Comparison of ENCODE assay signal across 2 cellular contexts in the genomic region with DNA sequence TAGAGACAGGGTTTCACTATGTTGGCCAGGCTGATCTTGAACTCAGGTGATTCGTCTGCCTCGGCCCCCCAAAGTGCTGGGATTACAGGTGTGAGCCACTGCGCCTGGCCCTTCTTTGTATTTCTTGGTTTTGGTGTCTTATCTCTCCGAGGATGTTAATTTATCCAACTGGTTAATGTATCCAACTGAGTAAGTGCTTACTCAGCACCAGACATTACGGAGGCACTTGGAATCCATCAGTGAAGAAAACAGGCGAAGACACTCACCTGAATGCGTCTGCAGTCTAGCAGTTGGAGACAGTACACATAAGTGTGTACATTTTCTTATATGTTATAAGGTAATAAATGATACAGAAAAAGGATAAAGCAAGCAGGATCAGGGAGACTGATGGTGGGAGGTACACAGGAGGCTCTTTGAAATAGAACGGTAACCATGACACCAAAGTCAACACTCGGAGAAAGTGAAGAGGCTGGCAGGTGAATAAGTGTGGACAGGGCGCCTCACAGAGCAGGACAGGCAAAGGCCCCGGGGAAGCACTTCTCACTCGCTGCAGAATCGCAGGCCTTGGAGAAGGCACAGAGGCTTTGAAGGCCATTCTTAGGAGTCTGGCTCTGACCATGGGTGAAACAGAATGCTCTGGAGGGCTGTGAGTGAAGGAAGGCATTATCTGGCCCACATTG.
TF ChIP-seq lines count a peak whose summit lies in the region.

No MANE protein-coding gene starts in this region.

TF ChIP-seq in IMR-90, 13 proteins besides CTCF, POLR2A, EP300 and RAD21:
- TF ChIP-seq MAFK (IDR thresholded peaks at IDR 0.05; ENCODE audit: low read depth, low read length) = peak; percentile 72
- TF ChIP-seq MXI1 (IDR thresholded peaks at IDR 0.05; ENCODE audit: borderline replicate concordance, low read depth, low read length) = no peak
- TF ChIP-seq CHD1 (IDR thresholded peaks at IDR 0.05; ENCODE audit: low read depth, low read length) = no peak
- no peak for TF ChIP-seq NFE2L2 (IDR thresholded peaks at IDR 0.05; ENCODE audit: low read depth, low read length)
- TF ChIP-seq, protein P1, sequence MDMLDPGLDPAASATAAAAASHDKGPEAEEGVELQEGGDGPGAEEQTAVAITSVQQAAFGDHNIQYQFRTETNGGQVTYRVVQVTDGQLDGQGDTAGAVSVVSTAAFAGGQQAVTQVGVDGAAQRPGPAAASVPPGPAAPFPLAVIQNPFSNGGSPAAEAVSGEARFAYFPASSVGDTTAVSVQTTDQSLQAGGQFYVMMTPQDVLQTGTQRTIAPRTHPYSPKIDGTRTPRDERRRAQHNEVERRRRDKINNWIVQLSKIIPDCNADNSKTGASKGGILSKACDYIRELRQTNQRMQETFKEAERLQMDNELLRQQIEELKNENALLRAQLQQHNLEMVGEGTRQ (IDR thresholded peaks at IDR 0.05; ENCODE audit: low read depth, low read length) = no peak
- TF ChIP-seq BHLHE40 (IDR thresholded peaks at IDR 0.05; ENCODE audit: low read depth, low read length) = no peak
- TF ChIP-seq, protein P2, sequence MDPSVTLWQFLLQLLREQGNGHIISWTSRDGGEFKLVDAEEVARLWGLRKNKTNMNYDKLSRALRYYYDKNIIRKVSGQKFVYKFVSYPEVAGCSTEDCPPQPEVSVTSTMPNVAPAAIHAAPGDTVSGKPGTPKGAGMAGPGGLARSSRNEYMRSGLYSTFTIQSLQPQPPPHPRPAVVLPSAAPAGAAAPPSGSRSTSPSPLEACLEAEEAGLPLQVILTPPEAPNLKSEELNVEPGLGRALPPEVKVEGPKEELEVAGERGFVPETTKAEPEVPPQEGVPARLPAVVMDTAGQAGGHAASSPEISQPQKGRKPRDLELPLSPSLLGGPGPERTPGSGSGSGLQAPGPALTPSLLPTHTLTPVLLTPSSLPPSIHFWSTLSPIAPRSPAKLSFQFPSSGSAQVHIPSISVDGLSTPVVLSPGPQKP (IDR thresholded peaks at IDR 0.05; ENCODE audit: borderline replicate concordance, low read depth, low read length) = no peak
- no peak for TF ChIP-seq MAZ (IDR thresholded peaks at IDR 0.05; ENCODE audit: borderline replicate concordance, low read depth, low read length)
- TF ChIP-seq RFX5 (IDR thresholded peaks at IDR 0.05; ENCODE audit: low read depth, low read length) = no peak

TF ChIP-seq in endothelial cell of umbilical vein, 7 proteins besides CTCF, POLR2A, EP300 and RAD21:
- TF ChIP-seq POLR2AphosphoS5 (IDR thresholded peaks at IDR 0.05; ENCODE audit: insufficient read depth, low read depth, low read length) (no peak), MYC (IDR thresholded peaks at IDR 0.05; ENCODE audit: low read depth, low read length) (no peak), EZH2 (IDR thresholded peaks at IDR 0.05; ENCODE audit: borderline replicate concordance, low read depth, low read length, severe bottlenecking) (no peak), GATA2 (IDR thresholded peaks at IDR 0.05; ENCODE audit: insufficient read depth, insufficient read length, low read depth, low read length) (no peak), JUN (IDR thresholded peaks at IDR 0.05; ENCODE audit: borderline replicate concordance, insufficient read depth, insufficient read length, low read depth) (no peak), FOS (IDR thresholded peaks at IDR 0.05; ENCODE audit: borderline replicate concordance, insufficient read depth, low read length) (no peak)
- TF ChIP-seq, protein P3, sequence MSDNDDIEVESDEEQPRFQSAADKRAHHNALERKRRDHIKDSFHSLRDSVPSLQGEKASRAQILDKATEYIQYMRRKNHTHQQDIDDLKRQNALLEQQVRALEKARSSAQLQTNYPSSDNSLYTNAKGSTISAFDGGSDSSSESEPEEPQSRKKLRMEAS (IDR thresholded peaks at IDR 0.05; ENCODE audit: insufficient read depth, insufficient read length) = no peak
